ENCODE assay signal across 8 cellular contexts in genomic region chr10:61084493-61084892, GRCh38.
"Had no signal": no experiment of that assay in that cellular context is flagged by ENCODE, and none has a peak within 500 bp of the region (broad histone marks: within the 10 kb centered on the region; RNA-seq: fewer than 3 reads in every experiment).

No MANE protein-coding gene starts in this region.

- H3K27ac ChIP-seq: HL-60, KMS-11 had no signal

- H3K9ac ChIP-seq: KMS-11 had no signal

- H3K36me3 Mint-ChIP-seq: IgD-negative memory B cell had no signal

- FAIRE-seq: HTR-8/SVneo had no signal

- DNase-seq: IMR-90, Karpas-422, KBM-7, KG1 had no signal

- H3K4me3 Mint-ChIP-seq: IgD-negative memory B cell had no signal

- H3K27ac Mint-ChIP-seq: IgD-negative memory B cell had no signal

- H3K4me2 ChIP-seq: KMS-11 had no signal
